9 cellular contexts compared by ENCODE assay signal in the genomic region with DNA sequence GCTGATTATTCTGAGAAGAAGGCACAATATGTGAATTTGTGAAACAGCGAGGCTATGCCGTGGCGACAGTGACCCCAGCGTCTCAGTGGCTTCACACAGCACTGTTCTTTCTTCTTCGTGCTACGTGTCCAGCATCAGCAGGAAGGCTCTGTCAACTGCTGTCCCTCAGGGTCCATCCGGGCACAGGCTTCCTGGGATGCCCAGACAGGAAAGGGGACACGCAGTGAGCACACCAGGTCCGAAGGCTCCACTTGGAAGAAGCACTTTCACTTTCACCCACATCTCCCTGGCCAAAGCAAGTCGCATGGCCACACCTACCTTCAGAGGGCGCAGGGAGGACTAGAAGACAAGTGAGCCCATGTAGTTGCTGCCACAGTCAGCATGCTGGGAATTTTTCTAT. TPM values are rescaled to one million over a fixed set of nuclear protein-coding genes. Genes with fewer than 3 reads are reported as not detected.
A peak's percentile ranks its signal among the peaks of the same experiment; 100 is the strongest.
DNase-seq lines count a peak whose midpoint lies in the region; ATAC-seq lines count a peak whose summit lies in the region.
"Had no signal": no experiment of that assay in that cellular context is flagged by ENCODE, and none has a peak within 500 bp of the region (broad histone marks: within the 10 kb centered on the region; RNA-seq: fewer than 3 reads in every experiment).

No MANE protein-coding gene starts in this region.

- intact Hi-C loops in posterior vena cava (cut with DNase I): no loop called here

- no peak overlapping the region for H4K91ac ChIP-seq in mesenchymal stem cell (ENCODE audit: low read length)

- no peak overlapping the region for H3K27ac ChIP-seq in mesenchymal stem cell (ENCODE audit: low read length, poor library complexity, severe bottlenecking)
- H3K27ac ChIP-seq: SJCRH30 had no signal

- H3K9me3 ChIP-seq in mesenchymal stem cell (ENCODE audit: control insufficient read depth, low read length): no peaks in the 10 kb centered on the region
- H3K9me3 ChIP-seq: SJCRH30 had no signal

- no peak overlapping the region for H2BK15ac ChIP-seq in mesenchymal stem cell (ENCODE audit: low read depth, poor library complexity, severe bottlenecking)

- peak overlapping the region in 1 of 2 experiments; percentile 81 for H3K4me3 ChIP-seq in mesenchymal stem cell (ENCODE audit: insufficient read depth in 1 of 2, low read depth in 1 of 2, low read length in 2 of 2)
- H3K4me3 ChIP-seq: SJCRH30 had no signal

- H3K4me1 ChIP-seq in mesenchymal stem cell (ENCODE audit: control insufficient read depth, insufficient read depth, low read depth, low read length): no peaks in the 10 kb centered on the region
- H3K4me1 ChIP-seq: SJCRH30 had no signal

- H3K18ac ChIP-seq in mesenchymal stem cell (ENCODE audit: low read depth in 1 of 2, low read length in 2 of 2): no peak overlapping the region

- H3K14ac ChIP-seq in mesenchymal stem cell (ENCODE audit: low read length in 2 of 2): no peak overlapping the region

- no peaks in the 10 kb centered on the region for H3K36me3 ChIP-seq in mesenchymal stem cell (ENCODE audit: control insufficient read depth in 1 of 2, insufficient read depth in 2 of 2, low read depth in 1 of 2, low read length in 2 of 2)
- H3K36me3 ChIP-seq: SJCRH30 had no signal

- H2BK120ac ChIP-seq in mesenchymal stem cell (ENCODE audit: low read depth, low read length): no peak overlapping the region

- H2AFZ ChIP-seq in mesenchymal stem cell (ENCODE audit: low read depth, low read length): no peak overlapping the region

- H4K8ac ChIP-seq in mesenchymal stem cell (ENCODE audit: low read length): no peak overlapping the region

- peak; percentile 64 for ATAC-seq in HG02678 (IDR thresholded peaks at IDR 0.05; ENCODE audit: unreplicated experiment)
- ATAC-seq in HG02884 (IDR thresholded peaks at IDR 0.05; ENCODE audit: unreplicated experiment): no peak

- 91% methylated on average over 11 of the region's 11 CpGs for WGBS in mesenchymal stem cell

- H3K9ac ChIP-seq in mesenchymal stem cell (ENCODE audit: low read length): peak overlapping the region; percentile 70

- no peak overlapping the region for H3K4me2 ChIP-seq in mesenchymal stem cell (ENCODE audit: low read length, poor library complexity, severe bottlenecking)

- peak; percentile 40 for DNase-seq in DMS79 (lab: John Stamatoyannopoulos, UW)
- peak; percentile 49 for DNase-seq in NOMO-1 treated with DMSO at 0.1 percent for 48 hours (lab: John Stamatoyannopoulos, UW; ENCODE audit: unreplicated experiment)
- DNase-seq in amniotic epithelial cell (ENCODE audit: low read depth): peak; percentile 12
- peak; percentile 16 for DNase-seq in mesenchymal stem cell
- DNase-seq in posterior vena cava (ENCODE audit: low spot score): no peak
- no peak for DNase-seq in stimulated activated CD4-positive, alpha-beta T cell treated with anti-CD3 and anti-CD28 coated beads, Interleukin-2, amount 100 ng/mL, for 24 hours

- H3K23ac ChIP-seq in mesenchymal stem cell (ENCODE audit: low read length in 2 of 2): no peak overlapping the region

- no peak overlapping the region for H2BK5ac ChIP-seq in mesenchymal stem cell (ENCODE audit: low read depth, low read length, poor library complexity, severe bottlenecking)

- peaks cover 4 to 19% of the 10 kb centered on the region in 2 experiments for H3K27me3 ChIP-seq in mesenchymal stem cell (ENCODE audit: control insufficient read depth in 1 of 2, insufficient read depth in 1 of 2, low read length in 2 of 2)
- H3K27me3 ChIP-seq: SJCRH30 had no signal

- no peak overlapping the region for H3K4ac ChIP-seq in mesenchymal stem cell (ENCODE audit: low read depth in 1 of 2, low read length in 2 of 2)

- H2AK5ac ChIP-seq in mesenchymal stem cell (ENCODE audit: low read length, severe bottlenecking): no peak overlapping the region

- H3K79me1 ChIP-seq in mesenchymal stem cell (replicated peaks; ENCODE audit: low read length, poor library complexity, severe bottlenecking): no peaks in the 10 kb centered on the region

- no peak overlapping the region for H2BK12ac ChIP-seq in mesenchymal stem cell (ENCODE audit: low read length in 2 of 2)

RNA-seq across cellular contexts. Expression of a gene that starts 47.3 kb away (rescaled TPM):
- 4.5 TPM for polyA plus RNA-seq in mesenchymal stem cell (2013, experiment 1 of 2)
- 4.7 TPM for polyA plus RNA-seq in mesenchymal stem cell (2013, experiment 2 of 2)
- 10 to 100 TPM; 13.7 to 15.8 TPM for total RNA-seq in posterior vena cava

RNA-seq across cellular contexts. Expression of a gene that starts 49.0 kb away (rescaled TPM):
- 4.9 TPM for polyA plus RNA-seq in mesenchymal stem cell (2013, experiment 1 of 2)
- polyA plus RNA-seq in mesenchymal stem cell (2013, experiment 2 of 2): 4.4 TPM
- total RNA-seq in posterior vena cava: 10 to 100 TPM; 18.5 to 19.0 TPM

Comparison
In these comparisons a context has a peak if more than half of its experiments do, and no peak if none do; other contexts are left out.
1. DNase-seq: peak in DMS79 (single experiment), NOMO-1 treated with DMSO at 0.1 percent for 48 hours (single experiment), amniotic epithelial cell (single experiment) and mesenchymal stem cell (single experiment); none in posterior vena cava (single experiment) and stimulated activated CD4-positive, alpha-beta T cell treated with anti-CD3 and anti-CD28 coated beads, Interleukin-2, amount 100 ng/mL, for 24 hours (0 of 2).